Comparison of ENCODE assay signal across 15 cellular contexts in genomic region chr10:46581997-46582396, GRCh38. TPM values are rescaled to one million over a fixed set of nuclear protein-coding genes. Genes with fewer than 3 reads are reported as not detected.
DNase-seq lines count a peak whose midpoint lies in the region; ATAC-seq, FAIRE-seq and TF ChIP-seq lines count a peak whose summit lies in the region.
"Not testable (repeated sequence)": the region's sequence is repeated elsewhere in the genome, so short reads cannot be mapped to it uniquely, and the experiment has no call there.
"Had no signal": no experiment of that assay in that cellular context is flagged by ENCODE, and none has a peak within 500 bp of the region (broad histone marks: within the 10 kb centered on the region; RNA-seq: fewer than 3 reads in every experiment).

No MANE protein-coding gene starts in this region.

- not testable (repeated sequence) for H3K27ac Mint-ChIP-seq in activated CD4-positive, alpha-beta T cell treated with anti-CD3 and anti-CD28 coated beads, Interleukin-2, amount 10 ng/mL, durations not matched to agents 24 days and 14 days; osteocyte (ENCODE audit: unreplicated experiment)

- not testable (repeated sequence) for H3K27me3 ChIP-seq in body of pancreas, upper lobe of right lung

- H3K4me3 Mint-ChIP-seq in activated CD4-positive, alpha-beta T cell treated with anti-CD3 and anti-CD28 coated beads, Interleukin-2, amount 10 ng/mL, durations not matched to agents 24 days and 14 days; osteocyte (ENCODE audit: unreplicated experiment): not testable (repeated sequence)

- not testable (repeated sequence) for ATAC-seq in body of pancreas, left lobe of liver, upper lobe of right lung

- peak; percentile 34 for DNase-seq in activated CD4-positive, alpha-beta T cell treated with anti-CD3 and anti-CD28 coated beads, Interleukin-2, amount 10 ng/mL, durations not matched to agents 24 days and 14 days
- DNase-seq in body of pancreas; urothelium cell line (ENCODE audit: low spot score): not testable (repeated sequence)
- peak; percentile 41 for DNase-seq in cardiac septum (ENCODE audit: low spot score)
- peak; percentile 21 for DNase-seq in left lobe of liver (ENCODE audit: low spot score)
- peak; percentile 63 for DNase-seq in osteocyte (ENCODE audit: extremely low spot score, unreplicated experiment)
- peak; percentile 54 for DNase-seq in upper lobe of right lung

- not testable (repeated sequence) for H3K9me3 Mint-ChIP-seq in activated CD4-positive, alpha-beta T cell treated with anti-CD3 and anti-CD28 coated beads, Interleukin-2, amount 10 ng/mL, durations not matched to agents 24 days and 14 days; osteocyte (ENCODE audit: unreplicated experiment)

- not testable (repeated sequence) for H3K27me3 Mint-ChIP-seq in activated CD4-positive, alpha-beta T cell treated with anti-CD3 and anti-CD28 coated beads, Interleukin-2, amount 10 ng/mL, durations not matched to agents 24 days and 14 days; osteocyte (ENCODE audit: unreplicated experiment)

- not testable (repeated sequence) for H3K36me3 ChIP-seq in body of pancreas (replicated peaks in 1 of 2; ENCODE audit: insufficient read depth in 1 of 2, low read depth in 2 of 2); upper lobe of right lung

- not testable (repeated sequence) for TF ChIP-seq POLR2A in body of pancreas (IDR thresholded peaks at IDR 0.05)

- not testable (repeated sequence) for H3K9me3 ChIP-seq in body of pancreas, upper lobe of right lung

- TF ChIP-seq CTCF in body of pancreas (IDR thresholded peaks at IDR 0.05); osteocyte (IDR thresholded peaks at IDR 0.05); upper lobe of right lung (IDR thresholded peaks at IDR 0.05): not testable (repeated sequence)

- H3K4me1 Mint-ChIP-seq in activated CD4-positive, alpha-beta T cell treated with anti-CD3 and anti-CD28 coated beads, Interleukin-2, amount 10 ng/mL, durations not matched to agents 24 days and 14 days; osteocyte (ENCODE audit: unreplicated experiment): not testable (repeated sequence)

- H3K27ac ChIP-seq in body of pancreas: peak overlapping the region in 3 of 4 donors; percentile 44 to 64 (median 51)
- H3K27ac ChIP-seq in upper lobe of right lung: not testable (repeated sequence)

- H3K4me1 ChIP-seq in body of pancreas, upper lobe of right lung: not testable (repeated sequence)

- 67% methylated on average over 3 of the region's 12 CpGs; no CpG with 5 or more reads in 1 of the 2 donors for WGBS in body of pancreas, 2 donors

- peak; percentile 37 for FAIRE-seq in urothelium cell line (lab: Jason Lieb, UNC)

- H3K4me3 ChIP-seq in body of pancreas, upper lobe of right lung: not testable (repeated sequence)

- not testable (repeated sequence) for H3K36me3 Mint-ChIP-seq in activated CD4-positive, alpha-beta T cell treated with anti-CD3 and anti-CD28 coated beads, Interleukin-2, amount 10 ng/mL, durations not matched to agents 24 days and 14 days (ENCODE audit: low read depth); osteocyte (ENCODE audit: unreplicated experiment)

- intact Hi-C loops in activated CD4-positive, alpha-beta T cell treated with anti-CD3 and anti-CD28 coated beads, Interleukin-2, amount 10 ng/mL, durations not matched to agents 24 days and 14 days (cut with micrococcal nuclease); body of pancreas (cut with DNase I); cardiac septum (cut with DNase I); upper lobe of right lung (cut with DNase I): not testable (repeated sequence)

RNA-seq across cellular contexts. Expression of gene SYT15, which starts 3.1 kb away (rescaled TPM):
- total RNA-seq in activated CD4-positive, alpha-beta T cell treated with anti-CD3 and anti-CD28 coated beads, Interleukin-2, amount 10 ng/mL, durations not matched to agents 24 days and 14 days: 1.3 and 1.8 TPM in 2 replicates
- total RNA-seq in body of pancreas (1 to 10 TPM; 3.4 to 6.3 TPM), cardiac septum (6.7 TPM), left lobe of liver (0.65 TPM), osteocyte (10.3 and 12.5 TPM in 2 replicates), upper lobe of right lung (45.4 TPM)
- total RNA-seq: A172 had no signal

RNA-seq across cellular contexts. Expression of gene GPRIN2, which starts 25.5 kb away (rescaled TPM):
- total RNA-seq in activated CD4-positive, alpha-beta T cell treated with anti-CD3 and anti-CD28 coated beads, Interleukin-2, amount 10 ng/mL, durations not matched to agents 24 days and 14 days: not detected in 2 replicates
- total RNA-seq in body of pancreas (10 to 100 TPM; 15.8 to 16.3 TPM), cardiac septum (not detected), left lobe of liver (1.1 TPM), osteocyte (2.5 and 3.4 TPM in 2 replicates), upper lobe of right lung (56.2 TPM)
- total RNA-seq: A172; A673; B cell; CD4-positive, alpha-beta memory T cell; CD4-positive, alpha-beta T cell; CD4-positive, CD25-positive, alpha-beta regulatory T cell; CD8-positive, alpha-beta memory T cell; CD8-positive, alpha-beta T cell had no signal
